In genomic region chr2:113096827-113097618, GRCh38 we compare ENCODE assay signal across 12 cellular contexts. TPM values are rescaled to one million over a fixed set of nuclear protein-coding genes. Genes with fewer than 3 reads are reported as not detected.
A peak's percentile ranks its signal among the peaks of the same experiment; 100 is the strongest.
DNase-seq lines count a peak whose midpoint lies in the region; ATAC-seq and TF ChIP-seq lines count a peak whose summit lies in the region.
"Not testable (repeated sequence)": the region's sequence is repeated elsewhere in the genome, so short reads cannot be mapped to it uniquely, and the experiment has no call there.
"Had no signal": no experiment of that assay in that cellular context is flagged by ENCODE, and none has a peak within 500 bp of the region (broad histone marks: within the 10 kb centered on the region; RNA-seq: fewer than 3 reads in every experiment).

No MANE protein-coding gene starts in this region.

- H3K9ac ChIP-seq in MM.1S (ENCODE audit: low read length) = not testable (repeated sequence)

- not testable (repeated sequence) for H3K4me1 ChIP-seq in MM.1S (ENCODE audit: low read length)

- DNase-seq in MM.1S; activated CD4-positive, alpha-beta memory T cell treated with anti-CD3 and anti-CD28 coated beads, Interleukin-2, amount 10 ng/mL, durations not matched to agents 7 days and 5 days; activated T-helper 1 cell treated with anti-CD3 and anti-CD28 coated beads, Interleukin-12 subunit alpha, Interleukin-12 subunit beta, Interleukin-2, Interleukin-4 antibody, amounts not matched to agents 30 ng/mL and 10 ng/mL and 1 ng/mL, durations not matched to agents 14 hours and 24 hours and 36 hours (ENCODE audit: low spot score); glutamatergic neuron; stimulated activated naive B cell treated with anti-CD40 and anti-IgM and Interleukin-4, amounts not matched to agents 10 μg/mL and 1 μg/mL and 100 μg/mL, for 72 hours: not testable (repeated sequence)
- DNase-seq in OCI-M1 (lab: John Stamatoyannopoulos, UW) = peak; percentile 56

- H3K4me2 ChIP-seq in MM.1S (ENCODE audit: low read depth, low read length) = peak overlapping the region; percentile 64; the same call in 1 of the 2 replicates

- H3K36me3 Mint-ChIP-seq in activated CD4-positive, alpha-beta memory T cell treated with anti-CD3 and anti-CD28 coated beads, Interleukin-2, amount 10 ng/mL, durations not matched to agents 7 days and 5 days (ENCODE audit: low read depth) = peaks cover 22% of the 10 kb centered on the region
- not testable (repeated sequence) for H3K36me3 Mint-ChIP-seq in activated T-helper 1 cell treated with anti-CD3 and anti-CD28 coated beads, Interleukin-12 subunit alpha, Interleukin-12 subunit beta, Interleukin-2, Interleukin-4 antibody, amounts not matched to agents 30 ng/mL and 10 ng/mL and 1 ng/mL, durations not matched to agents 14 hours and 24 hours and 36 hours (ENCODE audit: low read depth); activated naive CD4-positive, alpha-beta T cell treated with anti-CD3 and anti-CD28 coated beads, Interleukin-2, amount 50 U/mL, for 24 hours; glutamatergic neuron (ENCODE audit: unreplicated experiment)
- H3K36me3 Mint-ChIP-seq in stimulated activated naive B cell treated with anti-CD40 and anti-IgM and Interleukin-4, amounts not matched to agents 10 μg/mL and 1 μg/mL and 100 μg/mL, for 72 hours = peaks cover 7 to 10% of the 10 kb centered on the region in 2 donors

- peak overlapping the region; percentile 75 for H3K27ac Mint-ChIP-seq in activated CD4-positive, alpha-beta memory T cell treated with anti-CD3 and anti-CD28 coated beads, Interleukin-2, amount 10 ng/mL, durations not matched to agents 7 days and 5 days
- H3K27ac Mint-ChIP-seq in activated T-helper 1 cell treated with anti-CD3 and anti-CD28 coated beads, Interleukin-12 subunit alpha, Interleukin-12 subunit beta, Interleukin-2, Interleukin-4 antibody, amounts not matched to agents 30 ng/mL and 10 ng/mL and 1 ng/mL, durations not matched to agents 14 hours and 24 hours and 36 hours = peak overlapping the region; percentile 77
- peak overlapping the region; percentile 42 for H3K27ac Mint-ChIP-seq in activated naive CD4-positive, alpha-beta T cell treated with anti-CD3 and anti-CD28 coated beads, Interleukin-2, amount 50 U/mL, for 24 hours
- H3K27ac Mint-ChIP-seq in glutamatergic neuron (ENCODE audit: unreplicated experiment) = peak overlapping the region; percentile 59
- H3K27ac Mint-ChIP-seq in stimulated activated naive B cell treated with anti-CD40 and anti-IgM and Interleukin-4, amounts not matched to agents 10 μg/mL and 1 μg/mL and 100 μg/mL, for 72 hours = not testable (repeated sequence)

- H3K27me3 ChIP-seq in MM.1S (replicated peaks; ENCODE audit: insufficient read depth, low read length) = not testable (repeated sequence)

- not testable (repeated sequence) for TF ChIP-seq CTCF in MM.1S (IDR thresholded peaks at IDR 0.05; ENCODE audit: low read length); glutamatergic neuron (IDR thresholded peaks at IDR 0.05; ENCODE audit: partially characterized antibody, unreplicated experiment)

- H3K4me1 Mint-ChIP-seq in activated CD4-positive, alpha-beta memory T cell treated with anti-CD3 and anti-CD28 coated beads, Interleukin-2, amount 10 ng/mL, durations not matched to agents 7 days and 5 days = peaks cover 34% of the 10 kb centered on the region
- H3K4me1 Mint-ChIP-seq in activated T-helper 1 cell treated with anti-CD3 and anti-CD28 coated beads, Interleukin-12 subunit alpha, Interleukin-12 subunit beta, Interleukin-2, Interleukin-4 antibody, amounts not matched to agents 30 ng/mL and 10 ng/mL and 1 ng/mL, durations not matched to agents 14 hours and 24 hours and 36 hours (ENCODE audit: low read depth) = peaks cover 35% of the 10 kb centered on the region
- peaks cover 14% of the 10 kb centered on the region for H3K4me1 Mint-ChIP-seq in activated naive CD4-positive, alpha-beta T cell treated with anti-CD3 and anti-CD28 coated beads, Interleukin-2, amount 50 U/mL, for 24 hours
- not testable (repeated sequence) for H3K4me1 Mint-ChIP-seq in glutamatergic neuron (ENCODE audit: low read depth, unreplicated experiment)
- H3K4me1 Mint-ChIP-seq in stimulated activated naive B cell treated with anti-CD40 and anti-IgM and Interleukin-4, amounts not matched to agents 10 μg/mL and 1 μg/mL and 100 μg/mL, for 72 hours = peaks cover 13 to 28% of the 10 kb centered on the region in 2 donors

- not testable (repeated sequence) for H3K9me2 ChIP-seq in MM.1S (replicated peaks; ENCODE audit: insufficient read depth, low read length)

- not testable (repeated sequence) for H3K79me2 ChIP-seq in MM.1S (ENCODE audit: low read length)

- H3K36me3 ChIP-seq in MM.1S (replicated peaks; ENCODE audit: insufficient read depth, low read length) = not testable (repeated sequence)

- not testable (repeated sequence) for H3K4me3 ChIP-seq in MM.1S (ENCODE audit: low read length)

- peak overlapping the region; percentile 67 for H2AFZ ChIP-seq in MM.1S (ENCODE audit: low read length)

- not testable (repeated sequence) for H3K27me3 Mint-ChIP-seq in activated CD4-positive, alpha-beta memory T cell treated with anti-CD3 and anti-CD28 coated beads, Interleukin-2, amount 10 ng/mL, durations not matched to agents 7 days and 5 days; activated T-helper 1 cell treated with anti-CD3 and anti-CD28 coated beads, Interleukin-12 subunit alpha, Interleukin-12 subunit beta, Interleukin-2, Interleukin-4 antibody, amounts not matched to agents 30 ng/mL and 10 ng/mL and 1 ng/mL, durations not matched to agents 14 hours and 24 hours and 36 hours (ENCODE audit: insufficient read depth); activated naive CD4-positive, alpha-beta T cell treated with anti-CD3 and anti-CD28 coated beads, Interleukin-2, amount 50 U/mL, for 24 hours; glutamatergic neuron (ENCODE audit: unreplicated experiment)
- peaks cover 5 to 15% of the 10 kb centered on the region in 2 donors for H3K27me3 Mint-ChIP-seq in stimulated activated naive B cell treated with anti-CD40 and anti-IgM and Interleukin-4, amounts not matched to agents 10 μg/mL and 1 μg/mL and 100 μg/mL, for 72 hours

- H3K4me3 Mint-ChIP-seq in activated CD4-positive, alpha-beta memory T cell treated with anti-CD3 and anti-CD28 coated beads, Interleukin-2, amount 10 ng/mL, durations not matched to agents 7 days and 5 days = peak overlapping the region; percentile 63
- H3K4me3 Mint-ChIP-seq in activated T-helper 1 cell treated with anti-CD3 and anti-CD28 coated beads, Interleukin-12 subunit alpha, Interleukin-12 subunit beta, Interleukin-2, Interleukin-4 antibody, amounts not matched to agents 30 ng/mL and 10 ng/mL and 1 ng/mL, durations not matched to agents 14 hours and 24 hours and 36 hours; activated naive CD4-positive, alpha-beta T cell treated with anti-CD3 and anti-CD28 coated beads, Interleukin-2, amount 50 U/mL, for 24 hours; glutamatergic neuron (ENCODE audit: unreplicated experiment); stimulated activated naive B cell treated with anti-CD40 and anti-IgM and Interleukin-4, amounts not matched to agents 10 μg/mL and 1 μg/mL and 100 μg/mL, for 72 hours: not testable (repeated sequence)

- H3K27ac ChIP-seq in MM.1S (ENCODE audit: low read length) = not testable (repeated sequence)

- intact Hi-C loops in activated T-helper 1 cell treated with anti-CD3 and anti-CD28 coated beads, Interleukin-12 subunit alpha, Interleukin-12 subunit beta, Interleukin-2, Interleukin-4 antibody, amounts not matched to agents 30 ng/mL and 10 ng/mL and 1 ng/mL, durations not matched to agents 14 hours and 24 hours and 36 hours (cut with micrococcal nuclease) = loop anchor here (1.0 kb wide), 1 partner anchor 8 kb away; no protein-coding TSS in a partner anchor

- CTCF ChIA-PET in activated CD4-positive, alpha-beta memory T cell treated with anti-CD3 and anti-CD28 coated beads, Interleukin-2, amount 10 ng/mL, durations not matched to agents 7 days and 5 days (lab: Charles Lee) = interaction anchor here (0.8 to 1.5 kb wide), 4 partner anchors 9 to 102 kb away, joined by 3 to 8 read pairs (median 4); no protein-coding TSS in a partner anchor

- not testable (repeated sequence) for H4K20me1 ChIP-seq in MM.1S (ENCODE audit: insufficient read depth, low read length)

- H3F3A ChIP-seq in MM.1S (ENCODE audit: insufficient read depth, low read length) = not testable (repeated sequence)

- H3K9me3 Mint-ChIP-seq in activated CD4-positive, alpha-beta memory T cell treated with anti-CD3 and anti-CD28 coated beads, Interleukin-2, amount 10 ng/mL, durations not matched to agents 7 days and 5 days = peaks cover 20% of the 10 kb centered on the region
- peaks cover 33% of the 10 kb centered on the region for H3K9me3 Mint-ChIP-seq in activated T-helper 1 cell treated with anti-CD3 and anti-CD28 coated beads, Interleukin-12 subunit alpha, Interleukin-12 subunit beta, Interleukin-2, Interleukin-4 antibody, amounts not matched to agents 30 ng/mL and 10 ng/mL and 1 ng/mL, durations not matched to agents 14 hours and 24 hours and 36 hours
- H3K9me3 Mint-ChIP-seq in activated naive CD4-positive, alpha-beta T cell treated with anti-CD3 and anti-CD28 coated beads, Interleukin-2, amount 50 U/mL, for 24 hours; glutamatergic neuron (ENCODE audit: unreplicated experiment): not testable (repeated sequence)
- peaks cover 8 to 19% of the 10 kb centered on the region in 2 donors for H3K9me3 Mint-ChIP-seq in stimulated activated naive B cell treated with anti-CD40 and anti-IgM and Interleukin-4, amounts not matched to agents 10 μg/mL and 1 μg/mL and 100 μg/mL, for 72 hours

- not testable (repeated sequence) for H3K9me3 ChIP-seq in MM.1S (replicated peaks; ENCODE audit: insufficient read depth, low read length)

- peak; percentile 27 to 33 for ATAC-seq in activated CD4-positive, CD25-positive, alpha-beta regulatory T cell treated with anti-CD3 and anti-CD28 coated beads, Interleukin-2, amount 50 U/mL, for 24 hours
- ATAC-seq in stimulated activated naive B cell treated with anti-CD40 and anti-IgM and Interleukin-4, amounts not matched to agents 10 μg/mL and 1 μg/mL and 100 μg/mL, for 72 hours (replicated peaks) = peak; percentile 57 to 68

- POLR2A ChIA-PET in activated CD4-positive, alpha-beta memory T cell treated with anti-CD3 and anti-CD28 coated beads, Interleukin-2, amount 10 ng/mL, durations not matched to agents 7 days and 5 days (lab: Charles Lee) = interaction anchor here (0.9 to 2.0 kb wide), 3 partner anchors 27 to 77 kb away, joined by 4 to 16 read pairs (median 4); partner anchors contain the start of gene PSD4

RNA-seq across cellular contexts. Expression of gene IL1F10, which starts 29.3 kb away (rescaled TPM):
- not detected for total RNA-seq in activated CD4-positive, alpha-beta memory T cell treated with anti-CD3 and anti-CD28 coated beads, Interleukin-2, amount 10 ng/mL, durations not matched to agents 7 days and 5 days
- total RNA-seq in activated T-helper 1 cell treated with anti-CD3 and anti-CD28 coated beads, Interleukin-12 subunit alpha, Interleukin-12 subunit beta, Interleukin-2, Interleukin-4 antibody, amounts not matched to agents 30 ng/mL and 10 ng/mL and 1 ng/mL, durations not matched to agents 14 hours and 24 hours and 36 hours = not detected in 2 replicates
- not detected for total RNA-seq in glutamatergic neuron (ENCODE audit: unreplicated experiment)
- total RNA-seq: Caco-2; CD8-positive, alpha-beta memory T cell; GM23338; H7 had no signal

RNA-seq across cellular contexts. Expression of gene IL1RN, which starts 30.4 kb away (rescaled TPM):
- total RNA-seq in activated CD4-positive, alpha-beta memory T cell treated with anti-CD3 and anti-CD28 coated beads, Interleukin-2, amount 10 ng/mL, durations not matched to agents 7 days and 5 days = 1 to 10 TPM; 2.6 to 3.3 TPM
- 4.2 and 4.7 TPM in 2 replicates for total RNA-seq in activated T-helper 1 cell treated with anti-CD3 and anti-CD28 coated beads, Interleukin-12 subunit alpha, Interleukin-12 subunit beta, Interleukin-2, Interleukin-4 antibody, amounts not matched to agents 30 ng/mL and 10 ng/mL and 1 ng/mL, durations not matched to agents 14 hours and 24 hours and 36 hours
- not detected for total RNA-seq in glutamatergic neuron (ENCODE audit: unreplicated experiment)
- total RNA-seq: Caco-2, GM23338, H7 had no signal

RNA-seq across cellular contexts. Expression of gene IL36RN, which starts 38.0 kb away (rescaled TPM):
- not detected for total RNA-seq in activated CD4-positive, alpha-beta memory T cell treated with anti-CD3 and anti-CD28 coated beads, Interleukin-2, amount 10 ng/mL, durations not matched to agents 7 days and 5 days
- not detected in 2 replicates for total RNA-seq in activated T-helper 1 cell treated with anti-CD3 and anti-CD28 coated beads, Interleukin-12 subunit alpha, Interleukin-12 subunit beta, Interleukin-2, Interleukin-4 antibody, amounts not matched to agents 30 ng/mL and 10 ng/mL and 1 ng/mL, durations not matched to agents 14 hours and 24 hours and 36 hours
- total RNA-seq in glutamatergic neuron (ENCODE audit: unreplicated experiment) = not detected
- total RNA-seq: Caco-2; CD8-positive, alpha-beta memory T cell; GM23338; H7 had no signal

RNA-seq across cellular contexts. Expression of gene IL36B, which starts 44.4 kb away (rescaled TPM):
- total RNA-seq in activated CD4-positive, alpha-beta memory T cell treated with anti-CD3 and anti-CD28 coated beads, Interleukin-2, amount 10 ng/mL, durations not matched to agents 7 days and 5 days = not detected
- total RNA-seq in activated T-helper 1 cell treated with anti-CD3 and anti-CD28 coated beads, Interleukin-12 subunit alpha, Interleukin-12 subunit beta, Interleukin-2, Interleukin-4 antibody, amounts not matched to agents 30 ng/mL and 10 ng/mL and 1 ng/mL, durations not matched to agents 14 hours and 24 hours and 36 hours = not detected in 2 replicates
- not detected for total RNA-seq in glutamatergic neuron (ENCODE audit: unreplicated experiment)
- total RNA-seq: Caco-2; CD8-positive, alpha-beta memory T cell; GM23338; H7 had no signal
